ENCODE assay signal across 1 cellular context in the genomic region with DNA sequence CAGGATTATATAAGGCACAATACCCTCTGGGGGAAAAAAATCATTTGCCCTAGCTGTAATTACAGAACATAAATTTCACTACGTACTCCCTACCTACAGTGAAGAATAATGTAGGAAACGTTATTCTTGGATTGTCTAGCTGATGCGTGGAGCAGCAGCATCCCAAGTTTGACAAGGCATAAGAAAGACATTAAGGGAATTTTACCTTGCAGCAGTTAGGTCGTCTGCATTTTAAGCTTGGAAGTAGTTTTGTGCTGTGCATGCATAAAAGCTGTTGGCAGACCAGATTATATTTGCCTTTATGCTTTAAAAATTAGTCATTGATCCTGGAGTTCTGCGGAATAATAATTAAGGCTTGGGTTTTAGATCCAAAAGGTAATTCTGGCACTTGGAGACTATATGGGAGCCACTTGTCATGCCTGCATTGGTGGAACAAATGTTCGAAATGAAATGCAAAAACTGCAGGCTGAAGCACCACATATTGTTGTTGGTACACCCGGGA.
TF ChIP-seq lines count a peak whose summit lies in the region.

No MANE protein-coding gene starts in this region.

TF ChIP-seq in H1, 55 proteins besides CTCF, POLR2A, EP300 and RAD21:
- TF ChIP-seq CTBP2 (IDR thresholded peaks at IDR 0.05; ENCODE audit: borderline replicate concordance, insufficient read depth, insufficient read length, low read length) (no peak), TEAD4 (IDR thresholded peaks at IDR 0.05; ENCODE audit: low read depth, low read length) (no peak), CEBPB (IDR thresholded peaks at IDR 0.05; ENCODE audit: low read depth, low read length) (no peak), POLR2AphosphoS5 (IDR thresholded peaks at IDR 0.05; ENCODE audit: low read depth, low read length) (0 out of 2 replicates have a peak, but pooled peaks have one; percentile 71), SAP30 (IDR thresholded peaks at IDR 0.05; ENCODE audit: insufficient read depth, insufficient replicate concordance, low read length) (no peak), CHD1 (IDR thresholded peaks at IDR 0.05; ENCODE audit: low read depth, low read length) (peak; percentile 71; the same call in 1 of the 2 replicates), HDAC2 (IDR thresholded peaks at IDR 0.05; ENCODE audit: borderline replicate concordance in 1 of 2, low read depth in 2 of 2, low read length in 2 of 2) (no peak), SP1 (IDR thresholded peaks at IDR 0.05; ENCODE audit: low read depth, low read length) (no peak), TAF1 (IDR thresholded peaks at IDR 0.05; ENCODE audit: low read depth, low read length) (no peak)
- TF ChIP-seq, protein P1, sequence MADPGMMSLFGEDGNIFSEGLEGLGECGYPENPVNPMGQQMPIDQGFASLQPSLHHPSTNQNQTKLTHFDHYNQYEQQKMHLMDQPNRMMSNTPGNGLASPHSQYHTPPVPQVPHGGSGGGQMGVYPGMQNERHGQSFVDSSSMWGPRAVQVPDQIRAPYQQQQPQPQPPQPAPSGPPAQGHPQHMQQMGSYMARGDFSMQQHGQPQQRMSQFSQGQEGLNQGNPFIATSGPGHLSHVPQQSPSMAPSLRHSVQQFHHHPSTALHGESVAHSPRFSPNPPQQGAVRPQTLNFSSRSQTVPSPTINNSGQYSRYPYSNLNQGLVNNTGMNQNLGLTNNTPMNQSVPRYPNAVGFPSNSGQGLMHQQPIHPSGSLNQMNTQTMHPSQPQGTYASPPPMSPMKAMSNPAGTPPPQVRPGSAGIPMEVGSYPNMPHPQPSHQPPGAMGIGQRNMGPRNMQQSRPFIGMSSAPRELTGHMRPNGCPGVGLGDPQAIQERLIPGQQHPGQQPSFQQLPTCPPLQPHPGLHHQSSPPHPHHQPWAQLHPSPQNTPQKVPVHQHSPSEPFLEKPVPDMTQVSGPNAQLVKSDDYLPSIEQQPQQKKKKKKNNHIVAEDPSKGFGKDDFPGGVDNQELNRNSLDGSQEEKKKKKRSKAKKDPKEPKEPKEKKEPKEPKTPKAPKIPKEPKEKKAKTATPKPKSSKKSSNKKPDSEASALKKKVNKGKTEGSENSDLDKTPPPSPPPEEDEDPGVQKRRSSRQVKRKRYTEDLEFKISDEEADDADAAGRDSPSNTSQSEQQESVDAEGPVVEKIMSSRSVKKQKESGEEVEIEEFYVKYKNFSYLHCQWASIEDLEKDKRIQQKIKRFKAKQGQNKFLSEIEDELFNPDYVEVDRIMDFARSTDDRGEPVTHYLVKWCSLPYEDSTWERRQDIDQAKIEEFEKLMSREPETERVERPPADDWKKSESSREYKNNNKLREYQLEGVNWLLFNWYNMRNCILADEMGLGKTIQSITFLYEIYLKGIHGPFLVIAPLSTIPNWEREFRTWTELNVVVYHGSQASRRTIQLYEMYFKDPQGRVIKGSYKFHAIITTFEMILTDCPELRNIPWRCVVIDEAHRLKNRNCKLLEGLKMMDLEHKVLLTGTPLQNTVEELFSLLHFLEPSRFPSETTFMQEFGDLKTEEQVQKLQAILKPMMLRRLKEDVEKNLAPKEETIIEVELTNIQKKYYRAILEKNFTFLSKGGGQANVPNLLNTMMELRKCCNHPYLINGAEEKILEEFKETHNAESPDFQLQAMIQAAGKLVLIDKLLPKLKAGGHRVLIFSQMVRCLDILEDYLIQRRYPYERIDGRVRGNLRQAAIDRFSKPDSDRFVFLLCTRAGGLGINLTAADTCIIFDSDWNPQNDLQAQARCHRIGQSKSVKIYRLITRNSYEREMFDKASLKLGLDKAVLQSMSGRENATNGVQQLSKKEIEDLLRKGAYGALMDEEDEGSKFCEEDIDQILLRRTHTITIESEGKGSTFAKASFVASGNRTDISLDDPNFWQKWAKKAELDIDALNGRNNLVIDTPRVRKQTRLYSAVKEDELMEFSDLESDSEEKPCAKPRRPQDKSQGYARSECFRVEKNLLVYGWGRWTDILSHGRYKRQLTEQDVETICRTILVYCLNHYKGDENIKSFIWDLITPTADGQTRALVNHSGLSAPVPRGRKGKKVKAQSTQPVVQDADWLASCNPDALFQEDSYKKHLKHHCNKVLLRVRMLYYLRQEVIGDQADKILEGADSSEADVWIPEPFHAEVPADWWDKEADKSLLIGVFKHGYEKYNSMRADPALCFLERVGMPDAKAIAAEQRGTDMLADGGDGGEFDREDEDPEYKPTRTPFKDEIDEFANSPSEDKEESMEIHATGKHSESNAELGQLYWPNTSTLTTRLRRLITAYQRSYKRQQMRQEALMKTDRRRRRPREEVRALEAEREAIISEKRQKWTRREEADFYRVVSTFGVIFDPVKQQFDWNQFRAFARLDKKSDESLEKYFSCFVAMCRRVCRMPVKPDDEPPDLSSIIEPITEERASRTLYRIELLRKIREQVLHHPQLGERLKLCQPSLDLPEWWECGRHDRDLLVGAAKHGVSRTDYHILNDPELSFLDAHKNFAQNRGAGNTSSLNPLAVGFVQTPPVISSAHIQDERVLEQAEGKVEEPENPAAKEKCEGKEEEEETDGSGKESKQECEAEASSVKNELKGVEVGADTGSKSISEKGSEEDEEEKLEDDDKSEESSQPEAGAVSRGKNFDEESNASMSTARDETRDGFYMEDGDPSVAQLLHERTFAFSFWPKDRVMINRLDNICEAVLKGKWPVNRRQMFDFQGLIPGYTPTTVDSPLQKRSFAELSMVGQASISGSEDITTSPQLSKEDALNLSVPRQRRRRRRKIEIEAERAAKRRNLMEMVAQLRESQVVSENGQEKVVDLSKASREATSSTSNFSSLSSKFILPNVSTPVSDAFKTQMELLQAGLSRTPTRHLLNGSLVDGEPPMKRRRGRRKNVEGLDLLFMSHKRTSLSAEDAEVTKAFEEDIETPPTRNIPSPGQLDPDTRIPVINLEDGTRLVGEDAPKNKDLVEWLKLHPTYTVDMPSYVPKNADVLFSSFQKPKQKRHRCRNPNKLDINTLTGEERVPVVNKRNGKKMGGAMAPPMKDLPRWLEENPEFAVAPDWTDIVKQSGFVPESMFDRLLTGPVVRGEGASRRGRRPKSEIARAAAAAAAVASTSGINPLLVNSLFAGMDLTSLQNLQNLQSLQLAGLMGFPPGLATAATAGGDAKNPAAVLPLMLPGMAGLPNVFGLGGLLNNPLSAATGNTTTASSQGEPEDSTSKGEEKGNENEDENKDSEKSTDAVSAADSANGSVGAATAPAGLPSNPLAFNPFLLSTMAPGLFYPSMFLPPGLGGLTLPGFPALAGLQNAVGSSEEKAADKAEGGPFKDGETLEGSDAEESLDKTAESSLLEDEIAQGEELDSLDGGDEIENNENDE (IDR thresholded peaks at IDR 0.05; ENCODE audit: insufficient replicate concordance, low read length), result peak; percentile 44
